ENCODE assay signal across 37 cellular contexts in the genomic region with DNA sequence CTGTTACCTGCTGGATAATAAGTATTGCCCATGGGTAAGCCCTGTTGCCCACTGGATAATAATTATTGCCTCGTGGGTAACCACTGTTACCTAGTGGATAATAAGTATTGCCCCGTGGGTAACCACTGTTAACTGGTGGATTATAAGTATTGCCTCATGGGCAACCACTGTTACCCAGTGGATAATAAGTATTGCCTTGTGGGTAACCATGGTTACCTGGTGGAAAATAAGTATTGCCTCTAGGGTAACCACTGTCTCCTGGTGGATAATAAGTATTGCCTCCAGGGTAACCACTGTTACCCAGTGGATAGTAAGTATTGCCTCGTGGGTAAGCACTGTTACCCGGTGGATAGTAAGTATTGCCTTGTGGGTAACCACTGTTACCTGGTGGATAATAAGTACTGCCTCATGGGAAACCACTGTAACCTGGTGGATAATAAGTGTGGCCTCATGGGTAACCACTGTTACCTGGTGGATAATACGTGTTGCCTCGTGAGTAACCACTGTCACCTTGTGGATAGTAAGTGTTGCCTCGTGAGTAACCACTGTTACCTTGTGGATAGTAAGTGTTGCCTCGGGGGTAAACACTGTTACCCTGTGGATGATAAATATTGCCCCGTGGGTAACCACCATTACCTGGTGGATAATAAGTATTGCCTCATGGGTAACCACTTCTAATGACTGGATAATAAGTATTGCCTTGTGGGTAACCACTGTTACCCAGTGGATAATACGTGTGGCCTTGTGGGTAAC. TPM values are rescaled to one million over a fixed set of nuclear protein-coding genes. Genes with fewer than 3 reads are reported as not detected.
"Had no signal": no experiment of that assay in that cellular context is flagged by ENCODE, and none has a peak within 500 bp of the region (broad histone marks: within the 10 kb centered on the region; RNA-seq: fewer than 3 reads in every experiment).

No MANE protein-coding gene starts in this region.

- DNase-seq: effector CD8-positive, alpha-beta T cell; foreskin keratinocyte; heart left ventricle; kidney; mesenchymal stem cell; mucosa of descending colon; naive B cell; stimulated activated CD4-positive, alpha-beta T cell treated with anti-CD3 and anti-CD28 coated beads, Interleukin-12 subunit alpha, Interleukin-12 subunit beta, amount 100 ng/mL, for 4 hours; stimulated activated CD4-positive, alpha-beta T cell treated with anti-CD3 and anti-CD28 coated beads, Interleukin-1b, Interleukin-23, amount 100 ng/mL, for 48 hours; stimulated activated CD4-positive, alpha-beta T cell treated with anti-CD3 and anti-CD28 coated beads, Interleukin-4, amount 100 ng/mL, for 1 hour; stimulated activated CD8-positive, alpha-beta memory T cell treated with anti-CD3 and anti-CD28 coated beads, Interleukin-4, amount 100 ng/mL, for 48 hours; stimulated activated naive CD4-positive, alpha-beta T cell; stimulated activated naive CD8-positive, alpha-beta T cell treated with anti-CD3 and anti-CD28 coated beads, Interleukin-15, amount 100 ng/mL, for 72 hours; transverse colon; upper lobe of right lung had no signal

- H3K4me3 ChIP-seq: esophagus muscularis mucosa, gastroesophageal sphincter, heart left ventricle, hepatocyte, lung, mucosa of descending colon, prostate gland, right atrium auricular region, smooth muscle cell, suprapubic skin, transverse colon, upper lobe of right lung, vagina had no signal

- H3K4me1 Mint-ChIP-seq: mesothelial cell of epicardium; naive B cell; neural crest cell; stimulated activated naive CD8-positive, alpha-beta T cell treated with anti-CD3 and anti-CD28 coated beads, Interleukin-15, amount 100 ng/mL, for 72 hours had no signal

- FAIRE-seq: endothelial cell of umbilical vein, kidney had no signal

- H3K9me3 Mint-ChIP-seq: dendritic cell treated with granulocyte-macrophage colony-stimulating factor and Interleukin-4, amounts not matched to agents 40 ng/mL and 50 ng/mL, for 4 days; stimulated activated naive CD8-positive, alpha-beta T cell treated with anti-CD3 and anti-CD28 coated beads, Interleukin-15, amount 100 ng/mL, for 72 hours had no signal

- ATAC-seq: foreskin keratinocyte; gastroesophageal sphincter; heart left ventricle; left lobe of liver; natural killer cell treated with Interleukin-12 subunit alpha and Interleukin-12 subunit beta and Interleukin-15 and Interleukin-18, amount 100 ng/mL, for 72 hours; sciatic nerve; stimulated activated naive CD8-positive, alpha-beta T cell treated with anti-CD3 and anti-CD28 coated beads, Interleukin-15, amount 100 ng/mL, for 72 hours; upper lobe of right lung had no signal

- H3K4me2 ChIP-seq: hepatocyte, smooth muscle cell had no signal

- H3K36me3 Mint-ChIP-seq: mesothelial cell of epicardium; naive B cell; natural killer cell treated with Interleukin-12 subunit alpha and Interleukin-12 subunit beta and Interleukin-15 and Interleukin-18, amount 100 ng/mL, for 72 hours had no signal

- H3K27ac ChIP-seq: esophagus muscularis mucosa, foreskin keratinocyte, gastroesophageal sphincter, heart left ventricle, hepatocyte, neutrophil, parathyroid adenoma, prostate gland, right atrium auricular region, suprapubic skin, transverse colon, upper lobe of right lung, vagina had no signal

- H3K27me3 Mint-ChIP-seq: dendritic cell treated with granulocyte-macrophage colony-stimulating factor and Interleukin-4, amounts not matched to agents 40 ng/mL and 50 ng/mL, for 4 days; naive B cell; natural killer cell treated with Interleukin-12 subunit alpha and Interleukin-12 subunit beta and Interleukin-15 and Interleukin-18, amount 100 ng/mL, for 72 hours; stimulated activated naive CD8-positive, alpha-beta T cell treated with anti-CD3 and anti-CD28 coated beads, Interleukin-15, amount 100 ng/mL, for 72 hours had no signal

- H2AFZ ChIP-seq: hepatocyte, parathyroid adenoma had no signal

- H3K9ac ChIP-seq: parathyroid adenoma had no signal

- H3K27ac Mint-ChIP-seq: dendritic cell treated with granulocyte-macrophage colony-stimulating factor and Interleukin-4, amounts not matched to agents 40 ng/mL and 50 ng/mL, for 4 days; mesothelial cell of epicardium; naive B cell; natural killer cell treated with Interleukin-12 subunit alpha and Interleukin-12 subunit beta and Interleukin-15 and Interleukin-18, amount 100 ng/mL, for 72 hours; stimulated activated naive CD8-positive, alpha-beta T cell treated with anti-CD3 and anti-CD28 coated beads, Interleukin-15, amount 100 ng/mL, for 72 hours had no signal

- H3K79me2 ChIP-seq: hepatocyte, parathyroid adenoma had no signal

- H3K36me3 ChIP-seq: esophagus muscularis mucosa, gastroesophageal sphincter, heart left ventricle, neutrophil, prostate gland, right atrium auricular region, suprapubic skin, transverse colon, upper lobe of right lung, vagina had no signal

- H3K4me1 ChIP-seq: esophagus muscularis mucosa, foreskin keratinocyte, gastroesophageal sphincter, heart left ventricle, parathyroid adenoma, prostate gland, right atrium auricular region, suprapubic skin, transverse colon, upper lobe of right lung, vagina had no signal

- H3K9me3 ChIP-seq: esophagus muscularis mucosa, prostate gland, right atrium auricular region, suprapubic skin, transverse colon, upper lobe of right lung, vagina had no signal

- H3K27me3 ChIP-seq: esophagus muscularis mucosa, foreskin keratinocyte, gastroesophageal sphincter, heart left ventricle, hepatocyte, neutrophil, right atrium auricular region, suprapubic skin, transverse colon, upper lobe of right lung, vagina had no signal

- H3K4me3 Mint-ChIP-seq: dendritic cell treated with granulocyte-macrophage colony-stimulating factor and Interleukin-4, amounts not matched to agents 40 ng/mL and 50 ng/mL, for 4 days; mesothelial cell of epicardium; naive B cell; natural killer cell treated with Interleukin-12 subunit alpha and Interleukin-12 subunit beta and Interleukin-15 and Interleukin-18, amount 100 ng/mL, for 72 hours; neural crest cell; stimulated activated naive CD8-positive, alpha-beta T cell treated with anti-CD3 and anti-CD28 coated beads, Interleukin-15, amount 100 ng/mL, for 72 hours had no signal

RNA-seq across cellular contexts. Expression of gene NXPE4, which starts 29.0 kb away (rescaled TPM):
- total RNA-seq: endothelial cell of umbilical vein; epithelial cell of proximal tubule; esophagus muscularis mucosa; fibroblast of lung; foreskin keratinocyte; heart left ventricle; left lobe of liver; liver; lung; mesothelial cell of epicardium; natural killer cell treated with Interleukin-12 subunit alpha and Interleukin-12 subunit beta and Interleukin-15 and Interleukin-18, amount 100 ng/mL, for 72 hours; neural crest cell; omental fat pad; right atrium auricular region; sciatic nerve; smooth muscle cell; suprapubic skin; upper lobe of right lung; vagina had no signal
- polyA plus RNA-seq: endothelial cell of umbilical vein, fibroblast of lung, foreskin keratinocyte, heart left ventricle, liver, lung, smooth muscle cell had no signal

RNA-seq across cellular contexts. Expression of gene NXPE2, which starts 53.7 kb away (rescaled TPM):
- total RNA-seq: endothelial cell of umbilical vein; epithelial cell of proximal tubule; fibroblast of lung; foreskin keratinocyte; left lobe of liver; natural killer cell treated with Interleukin-12 subunit alpha and Interleukin-12 subunit beta and Interleukin-15 and Interleukin-18, amount 100 ng/mL, for 72 hours; suprapubic skin; upper lobe of right lung; vagina had no signal
- polyA plus RNA-seq: endothelial cell of umbilical vein, fibroblast of lung, foreskin keratinocyte, hepatocyte, liver had no signal
